Comparison of ENCODE assay signal across 8 cellular contexts in the genomic region with DNA sequence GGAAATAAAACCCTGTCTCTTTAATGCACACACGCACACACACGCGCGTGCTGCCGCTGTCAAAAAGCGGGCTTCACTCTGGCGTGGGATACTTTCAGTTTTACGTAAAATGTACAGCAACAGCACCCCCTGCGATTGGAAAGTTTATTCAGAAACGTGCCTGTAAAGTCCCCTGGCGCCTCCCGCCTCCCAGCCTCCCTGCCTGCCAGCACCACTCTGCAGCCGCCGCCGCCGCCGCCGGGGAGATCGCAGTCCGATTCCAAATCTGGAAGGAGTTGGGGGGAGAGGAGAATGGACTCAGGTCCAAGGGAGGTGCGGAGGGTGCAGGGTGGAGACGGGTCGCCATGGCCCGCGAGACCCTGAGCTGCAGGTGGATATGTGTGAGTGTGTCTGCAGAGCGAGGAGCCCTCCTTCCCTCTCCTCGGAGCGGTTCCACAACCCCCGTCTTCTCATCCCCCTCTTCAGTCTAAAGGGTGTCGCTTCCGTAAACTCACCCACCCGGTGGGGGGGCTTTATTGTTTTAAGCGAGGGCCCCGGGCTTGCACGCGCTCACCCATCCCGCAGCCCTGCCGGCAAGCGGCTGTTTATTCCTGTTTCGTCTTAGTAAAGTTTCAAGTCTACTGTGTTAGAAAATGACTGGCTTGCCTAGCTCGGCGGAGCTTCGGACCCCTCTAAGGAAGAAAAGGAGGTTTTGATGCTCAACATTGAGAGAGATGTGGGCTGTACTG. TPM values are rescaled to one million over a fixed set of nuclear protein-coding genes. Genes with fewer than 3 reads are reported as not detected.
DNase-seq lines count a peak whose midpoint lies in the region; ATAC-seq and TF ChIP-seq lines count a peak whose summit lies in the region.

No MANE protein-coding gene starts in this region.

- TF ChIP-seq CTCF in RWPE2 (IDR thresholded peaks at IDR 0.05; ENCODE audit: poor library complexity, severe bottlenecking) (peak; percentile 41), retinal pigment epithelial cell (conservative IDR thresholded peaks at IDR 0.05; ENCODE audit: low read depth, low read length) (peak; percentile 34)

- H3K4me1 ChIP-seq in HUES48 (ENCODE audit: control insufficient read depth, insufficient read depth, low read length) (peaks cover 19% of the 10 kb centered on the region), RWPE2 (ENCODE audit: insufficient read depth, poor library complexity, severe bottlenecking) (no peaks in the 10 kb centered on the region), right cardiac atrium (ENCODE audit: control insufficient read depth, insufficient read depth, low read length) (no peaks in the 10 kb centered on the region)

- peak overlapping the region; percentile 88 for H3K4me3 ChIP-seq in HUES48 (ENCODE audit: low read depth, low read length)
- peak overlapping the region; percentile 50 for H3K4me3 ChIP-seq in RWPE2 (ENCODE audit: severe bottlenecking)
- peak overlapping the region; percentile 66 for H3K4me3 ChIP-seq in right cardiac atrium (ENCODE audit: low read length)
- H3K4me3 ChIP-seq in retinal pigment epithelial cell (ENCODE audit: low read length) = peak overlapping the region; percentile 68

- no peaks in the 10 kb centered on the region for H3K36me3 Mint-ChIP-seq in activated naive CD8-positive, alpha-beta T cell treated with anti-CD3 and anti-CD28 coated beads for 36 hours

- H3K9me3 ChIP-seq in HUES48 (ENCODE audit: control insufficient read depth, insufficient read depth, low read length) (no peaks in the 10 kb centered on the region), RWPE2 (ENCODE audit: severe bottlenecking) (no peaks in the 10 kb centered on the region), right cardiac atrium (ENCODE audit: control insufficient read depth, low read length) (no peaks in the 10 kb centered on the region)

- H3K36me3 ChIP-seq in HUES48 (ENCODE audit: control insufficient read depth, insufficient read depth, low read length) (no peaks in the 10 kb centered on the region), RWPE2 (ENCODE audit: low read depth) (no peaks in the 10 kb centered on the region)

- in situ Hi-C loops in G401 (cut with HindIII; ENCODE audit: low sequenced_read_pairs) = no loop called here

- peaks cover 24% of the 10 kb centered on the region; the same call in 1 of the 2 replicates for H3K27me3 ChIP-seq in HUES48 (ENCODE audit: control insufficient read depth, insufficient read depth, low read length)
- H3K27me3 ChIP-seq in RWPE2 (ENCODE audit: insufficient read depth, poor library complexity, severe bottlenecking) = peaks cover 63% of the 10 kb centered on the region
- no peaks in the 10 kb centered on the region for H3K27me3 ChIP-seq in right cardiac atrium (ENCODE audit: control insufficient read depth, insufficient read depth)

- H3K27ac ChIP-seq in HUES48 (ENCODE audit: low read depth, low read length) (peak overlapping the region; percentile 99), RWPE2 (ENCODE audit: poor library complexity, severe bottlenecking) (no peak overlapping the region), right cardiac atrium (ENCODE audit: low read length) (no peak overlapping the region)

- ATAC-seq in GM21423 (IDR thresholded peaks at IDR 0.05; ENCODE audit: unreplicated experiment) (peak; percentile 30), RWPE2 (ENCODE audit: low read depth) (peak; percentile 18), right cardiac atrium (peak; percentile 25 to 42)

- WGBS in right cardiac atrium = under 1% methylated on average over 43 of the region's 43 CpGs

- no peaks in the 10 kb centered on the region for H3K9me3 Mint-ChIP-seq in activated naive CD8-positive, alpha-beta T cell treated with anti-CD3 and anti-CD28 coated beads for 36 hours

- H3K27me3 Mint-ChIP-seq in activated naive CD8-positive, alpha-beta T cell treated with anti-CD3 and anti-CD28 coated beads for 36 hours = peaks cover 94% of the 10 kb centered on the region

- H3K9ac ChIP-seq in HUES48 (ENCODE audit: low read depth, low read length) = peak overlapping the region; percentile 43

- peaks cover 26% of the 10 kb centered on the region for H3K4me1 Mint-ChIP-seq in activated naive CD8-positive, alpha-beta T cell treated with anti-CD3 and anti-CD28 coated beads for 36 hours

- H3K4me3 Mint-ChIP-seq in activated naive CD8-positive, alpha-beta T cell treated with anti-CD3 and anti-CD28 coated beads for 36 hours = peak overlapping the region; percentile 67

- H3K27ac Mint-ChIP-seq in activated naive CD8-positive, alpha-beta T cell treated with anti-CD3 and anti-CD28 coated beads for 36 hours = peak overlapping the region; percentile 74

- intact Hi-C loops in right cardiac atrium (cut with DNase I) = loop anchor here in 1 of 4 donors (10.0 kb wide), 1 partner anchor 220 kb away; no protein-coding TSS in a partner anchor

- peak; percentile 78 for DNase-seq in ELR (ENCODE audit: low read depth)
- DNase-seq in RWPE2 (ENCODE audit: low spot score) = peak; percentile 64
- peak; percentile 71 for DNase-seq in activated naive CD8-positive, alpha-beta T cell treated with anti-CD3 and anti-CD28 coated beads for 36 hours
- DNase-seq in right cardiac atrium = peak; percentile 29 to 73 (median 69)
- no peak for DNase-seq in retinal pigment epithelial cell (ENCODE audit: low read depth)
- DNase-seq in G401 (ENCODE audit: low spot score) = no peak

RNA-seq across cellular contexts. Expression of gene BCL11A, which starts 1.8 kb away (rescaled TPM):
- 1 to 10 TPM; 1.6 to 1.8 TPM for total RNA-seq in activated naive CD8-positive, alpha-beta T cell treated with anti-CD3 and anti-CD28 coated beads for 36 hours
- 10 to 100 TPM in 1 of 4 donors, 1 to 10 TPM in 3; 8.3 to 11.2 (median 8.9) TPM for total RNA-seq in right cardiac atrium
- 3.7 TPM for polyA plus RNA-seq in right cardiac atrium
- total RNA-seq in G401 (2014; rRNA removed; shearing (Covaris generic)) = 0.54 TPM in 1 of 2 replicates, not detected in the other

Comparison
In these comparisons a context has a peak if more than half of its experiments do, and no peak if none do; other contexts are left out.
1. DNase-seq: peak in ELR (single experiment), RWPE2 (single experiment), activated naive CD8-positive, alpha-beta T cell treated with anti-CD3 and anti-CD28 coated beads for 36 hours (single experiment) and right cardiac atrium (3 of 3); none in retinal pigment epithelial cell (single experiment) and G401 (single experiment).
2. Peak in every context shown above with its lines, with median percentiles within 50 percentile points of each other: ATAC-seq and H3K4me3 ChIP-seq.